In genomic region chr17:79219208-79219935, GRCh38 we compare ENCODE assay signal across 23 cellular contexts.
"Had no signal": no experiment of that assay in that cellular context is flagged by ENCODE, and none has a peak within 500 bp of the region (broad histone marks: within the 10 kb centered on the region; RNA-seq: fewer than 3 reads in every experiment).

No MANE protein-coding gene starts in this region.

- H2AFZ ChIP-seq: hepatocyte had no signal

- DNase-seq: colonic mucosa; effector CD4-positive, alpha-beta T cell; foreskin melanocyte; head of caudate nucleus; kidney glomerular epithelial cell; mammary epithelial cell; occipital lobe; spleen; stimulated activated CD4-positive, alpha-beta T cell treated with anti-CD3 and anti-CD28 coated beads, Interleukin-1b, Interleukin-23, amount 100 ng/mL, for 48 hours; stimulated activated CD4-positive, alpha-beta T cell treated with anti-CD3 and anti-CD28 coated beads, Interleukin-4, amount 100 ng/mL, for 24 hours; stimulated activated naive B cell treated with anti-CD40 and anti-IgM and Interleukin-4, amounts not matched to agents 10 μg/mL and 1 μg/mL and 100 μg/mL, for 72 hours; stimulated activated naive CD8-positive, alpha-beta T cell treated with anti-CD3 and anti-CD28 coated beads, Interleukin-15, amount 100 ng/mL, for 72 hours; testis; upper lobe of right lung had no signal

- H3K4me1 ChIP-seq: colonic mucosa, parathyroid adenoma, prostate gland, right lobe of liver, testis, upper lobe of right lung had no signal

- H3K79me2 ChIP-seq: hepatocyte, parathyroid adenoma had no signal

- H3K9me3 Mint-ChIP-seq: naive thymus-derived CD8-positive, alpha-beta T cell; neural crest cell; stimulated activated naive B cell treated with anti-CD40 and anti-IgM and Interleukin-4, amounts not matched to agents 10 μg/mL and 1 μg/mL and 100 μg/mL, for 72 hours; stimulated activated naive CD8-positive, alpha-beta T cell treated with anti-CD3 and anti-CD28 coated beads, Interleukin-15, amount 100 ng/mL, for 72 hours had no signal

- H3K36me3 ChIP-seq: colonic mucosa, prostate gland, right lobe of liver, spleen, tibial nerve, upper lobe of right lung, vagina had no signal

- H3K9me3 ChIP-seq: colonic mucosa, prostate gland, right lobe of liver, spleen, testis, tibial nerve, upper lobe of right lung, vagina had no signal

- ATAC-seq: left lobe of liver; naive thymus-derived CD8-positive, alpha-beta T cell; right lobe of liver; upper lobe of right lung had no signal

- H3K36me3 Mint-ChIP-seq: stimulated activated naive B cell treated with anti-CD40 and anti-IgM and Interleukin-4, amounts not matched to agents 10 μg/mL and 1 μg/mL and 100 μg/mL, for 72 hours had no signal

- H3K27me3 ChIP-seq: right lobe of liver, testis, vagina had no signal

- H3K27ac Mint-ChIP-seq: stimulated activated naive CD8-positive, alpha-beta T cell treated with anti-CD3 and anti-CD28 coated beads, Interleukin-15, amount 100 ng/mL, for 72 hours had no signal

- H3K4me3 ChIP-seq: colonic mucosa, hepatocyte, prostate gland, right lobe of liver, testis, tibial nerve, upper lobe of right lung, vagina had no signal

- H3K27ac ChIP-seq: colonic mucosa, hepatocyte, parathyroid adenoma, prostate gland, right lobe of liver, spleen, testis, tibial nerve, upper lobe of right lung, vagina had no signal
